In the genomic region with DNA sequence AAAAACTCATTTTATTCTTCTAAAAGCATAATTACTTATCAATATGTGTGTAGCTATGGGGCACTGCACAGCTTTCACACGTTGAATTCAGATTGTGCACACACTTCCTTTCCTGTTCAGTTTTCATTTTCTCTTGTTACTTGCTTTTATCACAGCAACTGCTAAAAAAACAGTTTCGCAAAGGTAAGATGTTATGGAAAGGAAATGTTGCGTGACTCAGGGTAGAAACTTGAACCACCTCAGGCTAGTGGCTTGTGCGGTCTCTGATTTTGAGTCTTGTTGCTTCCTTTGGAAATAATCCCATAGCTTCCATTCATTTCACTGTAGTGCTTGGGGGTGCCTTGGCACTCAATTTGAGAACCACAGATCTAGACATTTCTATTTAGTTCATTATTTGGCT, we compare ENCODE assay signal across 14 cellular contexts.
DNase-seq lines count a peak whose midpoint lies in the region; ATAC-seq and TF ChIP-seq lines count a peak whose summit lies in the region.
"Had no signal": no experiment of that assay in that cellular context is flagged by ENCODE, and none has a peak within 500 bp of the region (broad histone marks: within the 10 kb centered on the region; RNA-seq: fewer than 3 reads in every experiment).

No MANE protein-coding gene starts in this region.

- H3K36me3 Mint-ChIP-seq in Calu3 (ENCODE audit: insufficient read depth, unreplicated experiment) (peaks cover 17% of the 10 kb centered on the region), chondrocyte (ENCODE audit: low read depth) (no peaks in the 10 kb centered on the region)

- H3K4me3 Mint-ChIP-seq in Calu3 (ENCODE audit: low read depth, unreplicated experiment) (peak overlapping the region; percentile 53), chondrocyte (ENCODE audit: unreplicated experiment) (no peak overlapping the region)
- H3K4me3 Mint-ChIP-seq: H9 had no signal

- no peaks in the 10 kb centered on the region for H3K4me1 ChIP-seq in uterus
- H3K4me1 ChIP-seq: left lung, suprapubic skin had no signal

- H3K4me3 ChIP-seq in uterus = no peak overlapping the region
- H3K4me3 ChIP-seq: left lung, spleen, suprapubic skin had no signal

- ATAC-seq in GM21390 (IDR thresholded peaks at IDR 0.05; ENCODE audit: unreplicated experiment) = peak; percentile 74
- peak; percentile 51 for ATAC-seq in HG03565 (IDR thresholded peaks at IDR 0.05; ENCODE audit: unreplicated experiment)
- ATAC-seq: left lung had no signal

- BruUV-seq in Calu3 (replicated peaks; lab: Mats Ljungman, UMichigan) = no TSS peak

- no peaks in the 10 kb centered on the region for H3K9me3 ChIP-seq in uterus
- H3K9me3 ChIP-seq: Caco-2, left lung, spleen, suprapubic skin had no signal

- H3K27me3 Mint-ChIP-seq in Calu3 (ENCODE audit: unreplicated experiment) = no peaks in the 10 kb centered on the region
- no peaks in the 10 kb centered on the region for H3K27me3 Mint-ChIP-seq in chondrocyte (ENCODE audit: low read depth)

- H3K4me1 Mint-ChIP-seq in Calu3 (ENCODE audit: low read depth, unreplicated experiment) = peaks cover 71% of the 10 kb centered on the region
- peaks cover 61% of the 10 kb centered on the region for H3K4me1 Mint-ChIP-seq in chondrocyte (ENCODE audit: low read depth)

- H3K36me3 ChIP-seq in uterus = no peaks in the 10 kb centered on the region
- H3K36me3 ChIP-seq: left lung, spleen, suprapubic skin had no signal

- peak; percentile 12 for DNase-seq in Calu3
- DNase-seq in chondrocyte (ENCODE audit: low spot score) = no peak
- no peak for DNase-seq in RKO (ENCODE audit: low spot score)
- no peak for DNase-seq in uterus
- no peak for DNase-seq in OCI-M2 (lab: John Stamatoyannopoulos, UW; ENCODE audit: unreplicated experiment)
- no peak for DNase-seq in SK-N-DZ (ENCODE audit: low spot score)
- DNase-seq: Caco-2, cerebellar nuclear complex, H9, left lung, spleen had no signal

- H3K27ac ChIP-seq in uterus = no peak overlapping the region
- H3K27ac ChIP-seq: left lung, suprapubic skin had no signal

- TF ChIP-seq CTCF in Calu3 (IDR thresholded peaks at IDR 0.05; ENCODE audit: unreplicated experiment) (no peak), chondrocyte (IDR thresholded peaks at IDR 0.05) (no peak), uterus (IDR thresholded peaks at IDR 0.05) (no peak)

- CTCF ChIA-PET in Calu3 (lab: Charles Lee) = interaction anchor here (0.5 to 1.9 kb wide), 5 partner anchors 10 to 51 kb away, joined by 3 to 5 read pairs (median 4); no protein-coding TSS in a partner anchor

- no peak for TF ChIP-seq POLR2A in uterus (IDR thresholded peaks at IDR 0.05)

- H3K9me3 Mint-ChIP-seq in Calu3 (ENCODE audit: low read depth, unreplicated experiment) = peaks cover 4% of the 10 kb centered on the region
- H3K9me3 Mint-ChIP-seq in chondrocyte (ENCODE audit: low read depth) = no peaks in the 10 kb centered on the region
- H3K9me3 Mint-ChIP-seq: H9 had no signal

- no peaks in the 10 kb centered on the region for H3K27me3 ChIP-seq in uterus
- H3K27me3 ChIP-seq: left lung, spleen, suprapubic skin had no signal

- peak overlapping the region; percentile 91 for H3K27ac Mint-ChIP-seq in Calu3 (ENCODE audit: unreplicated experiment)
- H3K27ac Mint-ChIP-seq in chondrocyte (ENCODE audit: unreplicated experiment) = peak overlapping the region; percentile 56
- H3K27ac Mint-ChIP-seq: H9 had no signal

- intact Hi-C loops in Calu3 (cut with micrococcal nuclease; ENCODE audit: unreplicated experiment) (loop anchor here (5.0 to 10.0 kb wide), 3 partner anchors 40 to 118 kb away; no protein-coding TSS in a partner anchor), uterus (cut with DNase I; ENCODE audit: low total_unique reads) (no loop called here)
